In the genomic region with DNA sequence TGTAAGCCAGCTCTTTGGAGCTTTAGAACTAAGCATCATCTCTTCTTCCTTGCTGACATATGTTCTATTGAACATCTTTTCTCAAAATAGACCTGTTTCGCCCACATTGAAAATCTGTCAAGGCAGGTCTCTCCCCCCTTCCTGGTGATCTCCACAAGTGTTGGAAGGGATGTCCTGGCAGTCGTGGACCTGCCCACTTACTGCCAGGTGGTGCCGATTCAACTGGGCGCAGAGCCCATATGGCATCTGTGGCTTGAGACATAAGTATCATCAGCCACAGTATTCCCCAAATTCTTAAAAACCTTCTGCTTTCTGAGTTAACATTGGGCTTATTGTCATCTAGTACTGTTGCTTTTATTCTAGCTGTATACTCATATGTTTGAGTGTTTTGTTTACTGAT, we compare ENCODE assay signal across 18 cellular contexts.
"Had no signal": no experiment of that assay in that cellular context is flagged by ENCODE, and none has a peak within 500 bp of the region (broad histone marks: within the 10 kb centered on the region; RNA-seq: fewer than 3 reads in every experiment).

No MANE protein-coding gene starts in this region.

- DNase-seq: endodermal cell; erythroblast; foreskin keratinocyte; head of caudate nucleus; hippocampal formation; kidney glomerular epithelial cell; mammary epithelial cell; naive thymus-derived CD4-positive, alpha-beta T cell; nephron progenitor cell; sigmoid colon; stimulated activated CD4-positive, alpha-beta T cell treated with anti-CD3 and anti-CD28 coated beads, Interleukin-2, amount 100 ng/mL, for 24 hours; stimulated activated CD4-positive, alpha-beta T cell treated with anti-CD3 and anti-CD28 coated beads, Interleukin-4, amount 100 ng/mL, for 4 hours; stimulated activated naive B cell treated with anti-CD40 and anti-IgM and Interleukin-4, amounts not matched to agents 10 μg/mL and 1 μg/mL and 100 μg/mL, for 72 hours; stimulated activated naive CD8-positive, alpha-beta T cell treated with anti-CD3 and anti-CD28 coated beads, Interleukin-15, amount 100 ng/mL, for 72 hours; transverse colon had no signal

- H3K9me3 ChIP-seq: sigmoid colon, thoracic aorta, transverse colon had no signal

- H3K27me3 ChIP-seq: foreskin keratinocyte, sigmoid colon, transverse colon had no signal

- H3K4me3 ChIP-seq: sigmoid colon, skin epidermis, thoracic aorta, transverse colon had no signal

- ATAC-seq: foreskin keratinocyte; naive thymus-derived CD4-positive, alpha-beta T cell; stimulated activated naive B cell treated with anti-CD40 and anti-IgM and Interleukin-4, amounts not matched to agents 10 μg/mL and 1 μg/mL and 100 μg/mL, for 72 hours; stimulated activated naive CD8-positive, alpha-beta T cell treated with anti-CD3 and anti-CD28 coated beads, Interleukin-15, amount 100 ng/mL, for 72 hours had no signal

- H3K4me1 ChIP-seq: foreskin keratinocyte, sigmoid colon, transverse colon had no signal

- FAIRE-seq: islet of Langerhans had no signal

- H3K36me3 ChIP-seq: sigmoid colon, thoracic aorta, transverse colon had no signal

- H3K27ac ChIP-seq: foreskin keratinocyte, sigmoid colon, skin epidermis, thoracic aorta, transverse colon had no signal
